Comparison of ENCODE assay signal across 8 cellular contexts in genomic region chr17:32909787-32910369, GRCh38. TPM values are rescaled to one million over a fixed set of nuclear protein-coding genes. Genes with fewer than 3 reads are reported as not detected.
DNase-seq lines count a peak whose midpoint lies in the region; ATAC-seq, FAIRE-seq and TF ChIP-seq lines count a peak whose summit lies in the region.

No MANE protein-coding gene starts in this region.

- peak overlapping the region; percentile 46 for H3K4me2 ChIP-seq in OCI-LY3 (ENCODE audit: low read length)
- H3K4me2 ChIP-seq in neuronal stem cell (ENCODE audit: insufficient read depth, low read length, poor library complexity, severe bottlenecking): no peak overlapping the region

- no peak overlapping the region for H2BK5ac ChIP-seq in neuronal stem cell (ENCODE audit: low read length)

- no peak overlapping the region for H3K18ac ChIP-seq in neuronal stem cell (ENCODE audit: low read length)

- H3K23ac ChIP-seq in neuronal stem cell (ENCODE audit: low read depth, low read length, poor library complexity): no peak overlapping the region

- peaks cover 21% of the 10 kb centered on the region for H3K4me1 Mint-ChIP-seq in activated T-helper 17 cell treated with anti-CD3 and anti-CD28 coated beads, Interleukin-2, amount 50 U/mL, for 72 hours

- H3K36me3 ChIP-seq in OCI-LY3 (replicated peaks; ENCODE audit: low read depth, low read length): no peaks in the 10 kb centered on the region
- no peaks in the 10 kb centered on the region for H3K36me3 ChIP-seq in neuronal stem cell (replicated peaks in 1 of 2; ENCODE audit: control insufficient read depth in 2 of 2, insufficient read depth in 2 of 2, low read length in 2 of 2)

- FAIRE-seq in HTR-8/SVneo (lab: Jason Lieb, UNC): peak; percentile 23

- no peaks in the 10 kb centered on the region for H3K36me3 Mint-ChIP-seq in activated T-helper 17 cell treated with anti-CD3 and anti-CD28 coated beads, Interleukin-2, amount 50 U/mL, for 72 hours (ENCODE audit: low read depth)

- H4K8ac ChIP-seq in neuronal stem cell (ENCODE audit: low read depth, low read length): no peak overlapping the region

- H3K27me3 Mint-ChIP-seq in activated T-helper 17 cell treated with anti-CD3 and anti-CD28 coated beads, Interleukin-2, amount 50 U/mL, for 72 hours: peaks cover 16% of the 10 kb centered on the region

- WGBS in neuronal stem cell (ENCODE audit: extremely low coverage in 2 of 2, insufficient read length in 2 of 2, insufficient replicate concordance in 1 of 2), 2 donors: no CpG with 5 or more reads among the region's 4 CpGs

- H3K9me3 Mint-ChIP-seq in activated T-helper 17 cell treated with anti-CD3 and anti-CD28 coated beads, Interleukin-2, amount 50 U/mL, for 72 hours: no peaks in the 10 kb centered on the region

- H2BK12ac ChIP-seq in neuronal stem cell (ENCODE audit: low read length): no peak overlapping the region

- H3K79me2 ChIP-seq in OCI-LY3 (ENCODE audit: low read length): no peaks in the 10 kb centered on the region

- H3K9me3 ChIP-seq in OCI-LY3 (ENCODE audit: insufficient read depth, low read length) (no peaks in the 10 kb centered on the region), neuronal stem cell (replicated peaks in 1 of 2; ENCODE audit: control insufficient read depth in 2 of 2, insufficient read depth in 1 of 2, low read depth in 1 of 2, low read length in 2 of 2) (no peaks in the 10 kb centered on the region)

- peak; percentile 84 for TF ChIP-seq CTCF in OCI-LY3 (IDR thresholded peaks at IDR 0.05; ENCODE audit: low read depth, low read length)

- H3K4me1 ChIP-seq in OCI-LY3 (ENCODE audit: low read length): peaks cover 8% of the 10 kb centered on the region
- peaks cover 3 to 4% of the 10 kb centered on the region in 2 donors for H3K4me1 ChIP-seq in neuronal stem cell (ENCODE audit: control insufficient read depth in 2 of 2, insufficient read depth in 1 of 2, low read depth in 1 of 2, low read length in 2 of 2)

- H3K9ac ChIP-seq in OCI-LY3 (ENCODE audit: low read length) (peak overlapping the region; percentile 38), neuronal stem cell (ENCODE audit: low read depth, low read length, poor library complexity) (no peak overlapping the region)

- H2BK15ac ChIP-seq in neuronal stem cell (ENCODE audit: low read length): no peak overlapping the region

- H4K20me1 ChIP-seq in OCI-LY3 (ENCODE audit: insufficient read depth, low read length): no peaks in the 10 kb centered on the region

- no peak overlapping the region for H3K4me3 Mint-ChIP-seq in activated T-helper 17 cell treated with anti-CD3 and anti-CD28 coated beads, Interleukin-2, amount 50 U/mL, for 72 hours

- no peak overlapping the region for H2BK120ac ChIP-seq in neuronal stem cell (ENCODE audit: low read depth, low read length)

- no peak overlapping the region for H3K27ac Mint-ChIP-seq in activated T-helper 17 cell treated with anti-CD3 and anti-CD28 coated beads, Interleukin-2, amount 50 U/mL, for 72 hours

- H2AK5ac ChIP-seq in neuronal stem cell (ENCODE audit: low read depth, low read length): no peak overlapping the region

- DNase-seq in NCI-H2081 (lab: John Stamatoyannopoulos, UW) (peak; percentile 34 to 52), NCI-H2081 treated with DMSO at 0.1 percent for 48 hours (lab: John Stamatoyannopoulos, UW) (no peak), HTR-8/SVneo (ENCODE audit: insufficient read length, low spot score) (peak; percentile 75), foreskin melanocyte (peak; percentile 85), neuronal stem cell (ENCODE audit: low spot score) (peak; percentile 55), ureter (ENCODE audit: low spot score) (peak; percentile 81)

- ATAC-seq in activated T-helper 17 cell treated with anti-CD3 and anti-CD28 coated beads, Interleukin-2, amount 50 U/mL, for 72 hours (replicated peaks): peak; percentile 69

- H3K4me3 ChIP-seq in OCI-LY3 (ENCODE audit: low read length): no peak overlapping the region
- H3K4me3 ChIP-seq in neuronal stem cell (ENCODE audit: low read length in 2 of 2): no peak overlapping the region

- no peak overlapping the region for H3K14ac ChIP-seq in neuronal stem cell (ENCODE audit: low read length)

- peak overlapping the region; percentile 100 for H2AFZ ChIP-seq in OCI-LY3 (ENCODE audit: low read depth, low read length)
- H2AFZ ChIP-seq in neuronal stem cell (ENCODE audit: low read length): peak overlapping the region; percentile 90

- no peak overlapping the region for H3K4ac ChIP-seq in neuronal stem cell (ENCODE audit: low read length)

- H3K27me3 ChIP-seq in OCI-LY3 (ENCODE audit: low read depth, low read length) (no peaks in the 10 kb centered on the region), neuronal stem cell (ENCODE audit: control insufficient read depth in 3 of 3, insufficient read depth in 3 of 3, low read depth in 1 of 3, low read length in 3 of 3) (peaks cover 0 to 6% (median 0%) of the 10 kb centered on the region in 3 experiments)

- no peaks in the 10 kb centered on the region for H3K79me1 ChIP-seq in neuronal stem cell (ENCODE audit: low read depth, low read length)

- no peak overlapping the region for H4K91ac ChIP-seq in neuronal stem cell (ENCODE audit: low read depth, low read length, poor library complexity)

- H3K27ac ChIP-seq in OCI-LY3 (ENCODE audit: low read length): no peak overlapping the region
- H3K27ac ChIP-seq in neuronal stem cell (replicated peaks; ENCODE audit: low read length): no peak overlapping the region

RNA-seq across cellular contexts. Expression of gene TMEM98, which starts 18.1 kb away (rescaled TPM):
- total RNA-seq in activated T-helper 17 cell treated with anti-CD3 and anti-CD28 coated beads, Interleukin-2, amount 50 U/mL, for 72 hours: under 1 TPM in 1 of 2 donors, not detected in 1; 0.21 TPM
- 76.0 TPM for polyA plus RNA-seq in neuronal stem cell (2013, experiment 1 of 2)
- 73.5 TPM for polyA plus RNA-seq in neuronal stem cell (2013, experiment 2 of 2)
- total RNA-seq in ureter: 41.9 TPM

RNA-seq across cellular contexts. Expression of gene MYO1D, which starts 33.0 kb away (rescaled TPM):
- 10 to 100 TPM in 1 of 2 donors, 1 to 10 TPM in 1; 9.1 to 32.0 TPM for total RNA-seq in activated T-helper 17 cell treated with anti-CD3 and anti-CD28 coated beads, Interleukin-2, amount 50 U/mL, for 72 hours
- 1.8 TPM for polyA plus RNA-seq in neuronal stem cell (2013, experiment 1 of 2)
- polyA plus RNA-seq in neuronal stem cell (2013, experiment 2 of 2): 2.3 TPM
- total RNA-seq in ureter: 75.8 TPM

Comparison
In these comparisons a context has a peak if more than half of its experiments do, and no peak if none do; other contexts are left out.
1. RNA of gene TMEM98, which starts 18.1 kb away (total RNA-seq): 41.9 TPM in ureter (single experiment); 0.21 TPM in activated T-helper 17 cell treated with anti-CD3 and anti-CD28 coated beads, Interleukin-2, amount 50 U/mL, for 72 hours; every median in the first group is over 10 times any median in the second.